ENCODE assay signal across 8 cellular contexts in the genomic region with DNA sequence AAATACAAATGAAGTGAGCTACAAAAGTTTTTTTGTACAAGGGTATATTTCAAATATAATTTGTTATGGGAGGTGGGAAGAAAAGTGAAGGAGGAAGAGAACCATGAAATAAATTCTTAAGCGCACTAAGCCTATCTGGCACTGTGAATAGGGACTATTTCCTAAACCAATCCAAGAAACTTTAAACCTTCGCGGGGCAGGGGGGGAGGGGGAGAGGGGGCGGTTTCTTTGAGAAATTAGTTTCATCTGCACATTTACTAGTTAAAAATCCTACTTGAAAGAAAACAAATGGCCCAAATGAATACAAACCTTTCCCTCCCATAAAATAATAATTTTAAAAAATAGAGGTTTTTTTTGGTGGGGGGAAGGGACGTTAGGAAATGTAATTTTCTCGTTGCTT. TPM values are rescaled to one million over a fixed set of nuclear protein-coding genes. Genes with fewer than 3 reads are reported as not detected.
DNase-seq lines count a peak whose midpoint lies in the region; ATAC-seq and TF ChIP-seq lines count a peak whose summit lies in the region.

No MANE protein-coding gene starts in this region.

- H3K27ac Mint-ChIP-seq in HFFc6 (peak overlapping the region; percentile 99), type B pancreatic cell (peak overlapping the region; percentile 94)

- H3K27me3 Mint-ChIP-seq in HFFc6 (ENCODE audit: insufficient read depth) = peaks cover 2% of the 10 kb centered on the region; the same call in 1 of the 2 replicates
- peaks cover 7% of the 10 kb centered on the region for H3K27me3 Mint-ChIP-seq in type B pancreatic cell

- H3K4me3 ChIP-seq in astrocyte of the cerebellum (ENCODE audit: low read depth, low read length) = peak overlapping the region; percentile 79

- ATAC-seq in left lobe of liver (peak; percentile 24), HG02759 (IDR thresholded peaks at IDR 0.05; ENCODE audit: unreplicated experiment) (no peak)

- in situ Hi-C loops in astrocyte of the cerebellum (cut with HindIII; ENCODE audit: low sequenced_read_pairs) = no loop called here

- H3K4me3 Mint-ChIP-seq in HFFc6 (peak overlapping the region; percentile 99), type B pancreatic cell (peak overlapping the region; percentile 99)

- TF ChIP-seq CTCF in HFFc6 (IDR thresholded peaks at IDR 0.05) = no peak
- TF ChIP-seq CTCF in astrocyte of the cerebellum (IDR thresholded peaks at IDR 0.05; ENCODE audit: low read depth, low read length, missing control alignments) = no peak
- TF ChIP-seq CTCF in type B pancreatic cell (conservative IDR thresholded peaks at IDR 0.05) = no peak

- H3K4me1 Mint-ChIP-seq in HFFc6 (ENCODE audit: low read depth) (peaks cover 31% of the 10 kb centered on the region), type B pancreatic cell (ENCODE audit: unreplicated experiment) (peaks cover 15% of the 10 kb centered on the region)

- DNase-seq in AG08395 (ENCODE audit: low spot score) (peak; percentile 8), HFFc6 (no peak), astrocyte of the cerebellum (ENCODE audit: low read depth) (no peak), left lobe of liver (ENCODE audit: low spot score) (no peak), type B pancreatic cell (ENCODE audit: extremely low spot score, unreplicated experiment) (no peak), A172 (ENCODE audit: low spot score) (no peak), NCI-H1417 (lab: John Stamatoyannopoulos, UW) (no peak)

- H3K36me3 Mint-ChIP-seq in HFFc6 (ENCODE audit: low read depth) = peaks cover 13% of the 10 kb centered on the region
- H3K36me3 Mint-ChIP-seq in type B pancreatic cell = peaks cover 15% of the 10 kb centered on the region

- no peaks in the 10 kb centered on the region for H3K9me3 Mint-ChIP-seq in HFFc6
- no peaks in the 10 kb centered on the region for H3K9me3 Mint-ChIP-seq in type B pancreatic cell

RNA-seq across cellular contexts. Expression of a gene that starts 0.4 kb away (rescaled TPM):
- 10 to 100 TPM; 22.0 to 26.3 (median 24.6) TPM for total RNA-seq in HFFc6 (2021; fragmentation: NEBNext Ultra II Directional; extraction: Animal tissue kit (Norgen Biotek cat#: 25700))
- total RNA-seq in left lobe of liver = 10.2 TPM
- total RNA-seq in type B pancreatic cell (ENCODE audit: low replicate concordance) = 30.9 and 40.5 TPM in 2 replicates
- 10.0 and 11.3 TPM in 2 replicates for total RNA-seq in A172 (2014; rRNA removed; shearing (Covaris generic))

RNA-seq across cellular contexts. Expression of a gene that starts 24.1 kb away (rescaled TPM):
- total RNA-seq in HFFc6 (2021; fragmentation: NEBNext Ultra II Directional; extraction: Animal tissue kit (Norgen Biotek cat#: 25700)) = not detected
- total RNA-seq in left lobe of liver = 0.13 TPM
- not detected in 2 replicates for total RNA-seq in type B pancreatic cell (ENCODE audit: low replicate concordance)
- total RNA-seq in A172 (2014; rRNA removed; shearing (Covaris generic)) = not detected in 2 replicates
